ENCODE assay signal across 15 cellular contexts in the genomic region with DNA sequence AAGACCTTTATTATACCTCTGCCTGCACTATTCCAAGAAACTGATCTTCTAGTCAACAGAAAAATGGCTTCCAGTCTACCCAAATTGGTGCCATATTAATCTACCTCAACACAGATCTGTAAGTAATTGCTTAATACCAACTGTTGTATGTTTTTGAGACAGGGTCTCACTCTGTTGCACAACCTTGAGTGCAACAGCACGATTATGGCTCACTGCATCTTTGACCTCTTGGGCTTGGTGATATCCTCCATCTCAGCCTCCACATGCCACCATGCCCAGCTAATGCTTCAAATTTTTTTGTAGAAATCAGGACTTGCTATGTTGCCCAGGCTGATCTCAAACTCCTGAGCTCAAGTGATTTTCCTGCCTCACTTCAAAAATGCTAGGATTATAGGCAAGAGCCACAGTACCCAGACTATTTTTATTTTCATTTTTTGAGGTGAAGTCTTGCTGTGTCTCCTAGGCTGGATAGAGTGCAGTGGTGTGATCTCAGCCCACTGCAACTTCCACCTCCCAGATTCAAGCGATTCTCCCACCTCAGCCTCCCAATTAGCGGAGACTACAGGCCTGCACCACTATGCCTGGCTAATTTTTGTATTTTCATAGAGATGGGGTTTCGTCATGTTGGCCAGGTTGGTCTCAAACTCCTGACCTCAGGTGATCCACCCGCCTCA. TPM values are rescaled to one million over a fixed set of nuclear protein-coding genes. Genes with fewer than 3 reads are reported as not detected.
"Had no signal": no experiment of that assay in that cellular context is flagged by ENCODE, and none has a peak within 500 bp of the region (broad histone marks: within the 10 kb centered on the region; RNA-seq: fewer than 3 reads in every experiment).

No MANE protein-coding gene starts in this region.

- ATAC-seq: left cardiac atrium, lower lobe of right lung had no signal

- H3K9me3 ChIP-seq: esophagus squamous epithelium, lower lobe of right lung had no signal

- DNase-seq: activated CD4-positive, alpha-beta T cell treated with anti-CD3 and anti-CD28 coated beads for 1 hour; activated CD4-positive, alpha-beta T cell treated with anti-CD3 and anti-CD28 coated beads, Interleukin-2, amount 50 U/mL, for 48 hours; activated naive CD4-positive, alpha-beta T cell; brain microvascular endothelial cell; esophagus squamous epithelium; foreskin fibroblast; left cardiac atrium; lower lobe of right lung; midbrain; right cardiac atrium; stimulated activated naive CD4-positive, alpha-beta T cell treated with Interleukin-2 at 50 U/mL for 16 hours; T-helper 9 cell had no signal

- H3K27ac ChIP-seq: brain microvascular endothelial cell, esophagus squamous epithelium, lower lobe of right lung had no signal

- H3K27me3 ChIP-seq: brain microvascular endothelial cell, esophagus squamous epithelium had no signal

- H3K27me3 Mint-ChIP-seq: type B pancreatic cell had no signal

- H3K27ac Mint-ChIP-seq: type B pancreatic cell had no signal

- H3K4me3 ChIP-seq: esophagus squamous epithelium, lower lobe of right lung had no signal

- H3K4me3 Mint-ChIP-seq: type B pancreatic cell had no signal

RNA-seq across cellular contexts. Expression of gene CRYBA1, which starts 32.9 kb away (rescaled TPM):
- total RNA-seq: cerebellum, esophagus squamous epithelium, left cardiac atrium, lower lobe of right lung, posterior vena cava, right cardiac atrium had no signal
- polyA plus RNA-seq: right cardiac atrium had no signal
